In genomic region chr17:82358467-82359350, GRCh38 we compare ENCODE assay signal across 1 cellular context.
TF ChIP-seq lines count a peak whose summit lies in the region.

TSS of gene TEX19 (plus strand) at chr17:82359247. CDS start at chr17:82362151, 2,904 bp downstream.

TF ChIP-seq in GM23338, 12 proteins besides CTCF, POLR2A, EP300 and RAD21 (continued from another document):
- no peak for TF ChIP-seq REST (IDR thresholded peaks at IDR 0.05; ENCODE audit: unreplicated experiment)
- TF ChIP-seq NANOG (IDR thresholded peaks at IDR 0.05; ENCODE audit: borderline replicate concordance), result no peak
- no peak for TF ChIP-seq ZNF331 (CRISPR knock-in tag; IDR thresholded peaks at IDR 0.05; ENCODE audit: low read depth)
- no peak for TF ChIP-seq ETS1 (IDR thresholded peaks at IDR 0.05)
- TF ChIP-seq EZH2phosphoT487 (IDR thresholded peaks at IDR 0.05; ENCODE audit: unreplicated experiment), result no peak
- TF ChIP-seq CREB1 (CRISPR knock-in tag; IDR thresholded peaks at IDR 0.05; ENCODE audit: low read depth), result no peak
- TF ChIP-seq EZH2 (IDR thresholded peaks at IDR 0.05; ENCODE audit: low read depth, unreplicated experiment), result no peak
- TF ChIP-seq JUNB (IDR thresholded peaks at IDR 0.05; ENCODE audit: unreplicated experiment), result no peak
- TF ChIP-seq POLR2AphosphoS5 (IDR thresholded peaks at IDR 0.05; ENCODE audit: low read depth), result no peak
- TF ChIP-seq ZNF462 (CRISPR knock-in tag; IDR thresholded peaks at IDR 0.05), result no peak
- no peak for TF ChIP-seq STAT1 (IDR thresholded peaks at IDR 0.05; ENCODE audit: unreplicated experiment)
